Comparison of ENCODE assay signal across 27 cellular contexts in the genomic region with DNA sequence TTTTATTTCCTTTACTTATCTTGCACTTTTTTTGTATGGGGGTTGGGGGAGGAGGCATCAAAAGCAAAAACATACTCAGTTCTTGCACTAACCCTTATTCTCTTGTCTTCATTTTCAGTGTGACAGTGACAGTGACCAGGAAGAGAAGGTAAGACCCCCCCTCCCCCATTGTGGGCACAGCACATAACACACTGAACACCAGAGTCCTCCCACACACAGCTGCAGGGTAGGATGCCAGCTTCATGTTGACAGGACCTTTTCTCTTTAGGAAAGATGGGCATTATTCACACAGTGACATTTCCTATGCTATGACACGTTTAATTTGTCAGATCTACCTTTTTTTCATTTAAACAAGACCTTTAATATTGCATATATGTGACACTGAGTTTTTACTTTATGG.
"Had no signal": no experiment of that assay in that cellular context is flagged by ENCODE, and none has a peak within 500 bp of the region (broad histone marks: within the 10 kb centered on the region; RNA-seq: fewer than 3 reads in every experiment).

No MANE protein-coding gene starts in this region.

- H3K27me3 ChIP-seq: esophagus squamous epithelium, ovary, spleen, suprapubic skin, transverse colon, upper lobe of right lung, uterus had no signal

- H3K9me3 Mint-ChIP-seq: effector memory CD8-positive, alpha-beta T cell; immature natural killer cell; nephron progenitor cell; stimulated activated naive CD8-positive, alpha-beta T cell treated with anti-CD3 and anti-CD28 coated beads, Interleukin-15, amount 100 ng/mL, for 72 hours had no signal

- H3K9me3 ChIP-seq: esophagus squamous epithelium, lower lobe of right lung, ovary, psoas muscle, spleen, suprapubic skin, transverse colon, upper lobe of right lung, uterus had no signal

- H3K36me3 Mint-ChIP-seq: immature natural killer cell; naive thymus-derived CD8-positive, alpha-beta T cell had no signal

- H3K27ac Mint-ChIP-seq: immature natural killer cell; naive thymus-derived CD8-positive, alpha-beta T cell; nephron progenitor cell had no signal

- H3K4me1 ChIP-seq: esophagus squamous epithelium, lower lobe of right lung, psoas muscle, spleen, suprapubic skin, transverse colon, upper lobe of right lung, uterus had no signal

- H3K27me3 Mint-ChIP-seq: effector memory CD8-positive, alpha-beta T cell; stimulated activated naive CD8-positive, alpha-beta T cell treated with anti-CD3 and anti-CD28 coated beads, Interleukin-15, amount 100 ng/mL, for 72 hours had no signal

- H3K36me3 ChIP-seq: esophagus squamous epithelium, lower lobe of right lung, ovary, spleen, suprapubic skin, transverse colon, upper lobe of right lung, uterus had no signal

- H3K4me3 Mint-ChIP-seq: effector memory CD8-positive, alpha-beta T cell; immature natural killer cell; naive thymus-derived CD8-positive, alpha-beta T cell; nephron progenitor cell; stimulated activated naive CD8-positive, alpha-beta T cell treated with anti-CD3 and anti-CD28 coated beads, Interleukin-15, amount 100 ng/mL, for 72 hours had no signal

- ATAC-seq: effector memory CD8-positive, alpha-beta T cell; left colon; left ventricle myocardium superior; lower lobe of right lung; naive thymus-derived CD8-positive, alpha-beta T cell; psoas muscle; right cardiac atrium; stimulated activated naive CD8-positive, alpha-beta T cell treated with anti-CD3 and anti-CD28 coated beads, Interleukin-15, amount 100 ng/mL, for 72 hours; upper lobe of right lung had no signal

- H3K4me3 ChIP-seq: esophagus squamous epithelium, lower lobe of right lung, ovary, psoas muscle, skin epidermis, spleen, suprapubic skin, transverse colon, upper lobe of right lung, uterus had no signal

- DNase-seq: cortex of kidney; effector memory CD8-positive, alpha-beta T cell; erythroblast; esophagus squamous epithelium; foreskin melanocyte; hypothalamus; immature natural killer cell; islet precursor cell; kidney glomerular epithelial cell; left colon; left ventricle myocardium superior; lower lobe of right lung; naive thymus-derived CD8-positive, alpha-beta T cell; nephron progenitor cell; nucleus accumbens; ovary; posterior cingulate gyrus; psoas muscle; right cardiac atrium; spleen; stimulated activated naive CD4-positive, alpha-beta T cell; stimulated activated naive CD8-positive, alpha-beta T cell treated with anti-CD3 and anti-CD28 coated beads, Interleukin-15, amount 100 ng/mL, for 72 hours; transverse colon; upper lobe of right lung; uterus had no signal

- H3K27ac ChIP-seq: esophagus squamous epithelium, lower lobe of right lung, ovary, psoas muscle, skin epidermis, spleen, suprapubic skin, transverse colon, upper lobe of right lung, uterus had no signal
